In genomic region chr7:36951257-36951697, GRCh38 we compare ENCODE assay signal across 13 cellular contexts.
DNase-seq lines count a peak whose midpoint lies in the region; ATAC-seq and TF ChIP-seq lines count a peak whose summit lies in the region.
"Had no signal": no experiment of that assay in that cellular context is flagged by ENCODE, and none has a peak within 500 bp of the region (broad histone marks: within the 10 kb centered on the region; RNA-seq: fewer than 3 reads in every experiment).

No MANE protein-coding gene starts in this region.

- peaks cover 35% of the 10 kb centered on the region for H3K9me3 Mint-ChIP-seq in natural killer cell treated with Interleukin-12 subunit alpha and Interleukin-12 subunit beta and Interleukin-15 and Interleukin-18, amount 100 ng/mL, for 72 hours
- H3K9me3 Mint-ChIP-seq in natural killer cell = peaks cover 4% of the 10 kb centered on the region in 2 donors

- H3K4me1 Mint-ChIP-seq in natural killer cell treated with Interleukin-12 subunit alpha and Interleukin-12 subunit beta and Interleukin-15 and Interleukin-18, amount 100 ng/mL, for 72 hours (ENCODE audit: low read depth in 2 of 2) = peaks cover 21 to 40% of the 10 kb centered on the region in 2 donors
- peaks cover 42 to 68% of the 10 kb centered on the region in 2 donors for H3K4me1 Mint-ChIP-seq in natural killer cell

- DNase-seq in natural killer cell treated with Interleukin-12 subunit alpha and Interleukin-12 subunit beta and Interleukin-15 and Interleukin-18, amount 100 ng/mL, for 72 hours (ENCODE audit: low spot score) = no peak
- no peak for DNase-seq in natural killer cell
- DNase-seq in tibial nerve (ENCODE audit: low spot score in 2 of 2) = no peak
- no peak for DNase-seq in NCI-H2029 (lab: John Stamatoyannopoulos, UW)
- DNase-seq in T1000 (lab: John Stamatoyannopoulos, UW) = no peak
- no peak for DNase-seq in NCI-H128 (lab: John Stamatoyannopoulos, UW; ENCODE audit: unreplicated experiment)
- DNase-seq: cerebellar nuclear complex, NCI-H526 treated with DMSO at 0.1 percent for 48 hours, T-helper 17 cell, testis had no signal

- ATAC-seq in natural killer cell treated with Interleukin-12 subunit alpha and Interleukin-12 subunit beta and Interleukin-15 and Interleukin-18, amount 100 ng/mL, for 72 hours = no peak
- ATAC-seq in natural killer cell = no peak
- peak; percentile 88 for ATAC-seq in HG02642 (IDR thresholded peaks at IDR 0.05; ENCODE audit: poor library complexity, unreplicated experiment)
- ATAC-seq in HG03469 (IDR thresholded peaks at IDR 0.05; ENCODE audit: unreplicated experiment) = peak; percentile 95
- ATAC-seq: HepG2, T-helper 17 cell had no signal

- H3K4me3 ChIP-seq in tibial nerve = no peak overlapping the region
- H3K4me3 ChIP-seq: testis had no signal

- TF ChIP-seq CTCF in natural killer cell (IDR thresholded peaks at IDR 0.05) (no peak), tibial nerve (IDR thresholded peaks at IDR 0.05) (no peak)

- 86 to 96% methylated on average over 3 of the region's 3 CpGs for WGBS in tibial nerve, 2 donors

- H3K4me3 Mint-ChIP-seq in natural killer cell treated with Interleukin-12 subunit alpha and Interleukin-12 subunit beta and Interleukin-15 and Interleukin-18, amount 100 ng/mL, for 72 hours = no peak overlapping the region
- no peak overlapping the region for H3K4me3 Mint-ChIP-seq in natural killer cell
- H3K4me3 Mint-ChIP-seq: T-helper 17 cell had no signal

- peak overlapping the region; percentile 8 to 50 for H3K27ac Mint-ChIP-seq in natural killer cell treated with Interleukin-12 subunit alpha and Interleukin-12 subunit beta and Interleukin-15 and Interleukin-18, amount 100 ng/mL, for 72 hours
- peak overlapping the region in 1 of 2 donors; percentile 21 for H3K27ac Mint-ChIP-seq in natural killer cell
- H3K27ac Mint-ChIP-seq: T-helper 17 cell had no signal

- no peaks in the 10 kb centered on the region for H3K9me3 ChIP-seq in tibial nerve
- H3K9me3 ChIP-seq: testis had no signal

- no peaks in the 10 kb centered on the region for H3K36me3 ChIP-seq in tibial nerve

- no peak overlapping the region for H3K27ac ChIP-seq in tibial nerve
- H3K27ac ChIP-seq: testis had no signal

- TF ChIP-seq EP300 in tibial nerve (IDR thresholded peaks at IDR 0.05) = no peak

- H3K4me1 ChIP-seq in tibial nerve = peaks cover 0 to 26% (median 6%) of the 10 kb centered on the region in 4 donors
- H3K4me1 ChIP-seq: testis had no signal

- TF ChIP-seq POLR2A in tibial nerve (IDR thresholded peaks at IDR 0.05) = no peak

- intact Hi-C loops in natural killer cell (cut with micrococcal nuclease) = no loop called here

- peaks cover 45% of the 10 kb centered on the region for H3K36me3 Mint-ChIP-seq in natural killer cell treated with Interleukin-12 subunit alpha and Interleukin-12 subunit beta and Interleukin-15 and Interleukin-18, amount 100 ng/mL, for 72 hours
- no peaks in the 10 kb centered on the region for H3K36me3 Mint-ChIP-seq in natural killer cell

- H3K27me3 ChIP-seq in tibial nerve = no peaks in the 10 kb centered on the region
- H3K27me3 ChIP-seq: testis had no signal

- no peaks in the 10 kb centered on the region for H3K27me3 Mint-ChIP-seq in natural killer cell treated with Interleukin-12 subunit alpha and Interleukin-12 subunit beta and Interleukin-15 and Interleukin-18, amount 100 ng/mL, for 72 hours
- H3K27me3 Mint-ChIP-seq in natural killer cell (ENCODE audit: low read depth in 2 of 2) = no peaks in the 10 kb centered on the region
- H3K27me3 Mint-ChIP-seq: T-helper 17 cell had no signal

Comparison
In these comparisons a context has a peak if more than half of its experiments do, and no peak if none do; other contexts are left out.
1. ATAC-seq: peak in HG02642 (single experiment) and HG03469 (single experiment); none in natural killer cell treated with Interleukin-12 subunit alpha and Interleukin-12 subunit beta and Interleukin-15 and Interleukin-18, amount 100 ng/mL, for 72 hours (0 of 2) and natural killer cell (0 of 3).